8 cellular contexts compared by ENCODE assay signal in genomic region chr4:39365360-39365759, GRCh38. TPM values are rescaled to one million over a fixed set of nuclear protein-coding genes. Genes with fewer than 3 reads are reported as not detected.
DNase-seq lines count a peak whose midpoint lies in the region; ATAC-seq and TF ChIP-seq lines count a peak whose summit lies in the region.

No MANE protein-coding gene starts in this region.

- H3K27me3 ChIP-seq in suprapubic skin, result no peaks in the 10 kb centered on the region

- H3K27ac Mint-ChIP-seq in T-helper 2 cell treated with Interferon-gamma antibody and Interleukin-4, amounts not matched to agents 5 μg/mL and 100 μg/mL, for 36 hours, result peak overlapping the region; percentile 88
- peak overlapping the region; percentile 88 for H3K27ac Mint-ChIP-seq in activated CD4-positive, alpha-beta memory T cell treated with anti-CD3 and anti-CD28 coated beads, Interleukin-2, amount 10 ng/mL, durations not matched to agents 7 days and 5 days

- peaks cover 13% of the 10 kb centered on the region for H3K36me3 Mint-ChIP-seq in T-helper 2 cell treated with Interferon-gamma antibody and Interleukin-4, amounts not matched to agents 5 μg/mL and 100 μg/mL, for 36 hours (ENCODE audit: low read depth)
- H3K36me3 Mint-ChIP-seq in activated CD4-positive, alpha-beta memory T cell treated with anti-CD3 and anti-CD28 coated beads, Interleukin-2, amount 10 ng/mL, durations not matched to agents 7 days and 5 days (ENCODE audit: low read depth), result peaks cover 27% of the 10 kb centered on the region

- DNase-seq in T-helper 2 cell treated with Interferon-gamma antibody and Interleukin-4, amounts not matched to agents 5 μg/mL and 100 μg/mL, for 36 hours (ENCODE audit: low spot score), result no peak
- DNase-seq in T-helper 2 cell, result no peak
- no peak for DNase-seq in activated CD4-positive, alpha-beta memory T cell treated with anti-CD3 and anti-CD28 coated beads, Interleukin-2, amount 10 ng/mL, durations not matched to agents 7 days and 5 days
- DNase-seq in suprapubic skin (ENCODE audit: low spot score in 2 of 2), result no peak
- DNase-seq in DMS79 treated with DMSO at 0.1 percent for 48 hours (lab: John Stamatoyannopoulos, UW), result no peak
- DNase-seq in posterior cingulate gyrus, result no peak

- no peak for TF ChIP-seq CTCF in suprapubic skin (IDR thresholded peaks at IDR 0.05)

- POLR2A ChIA-PET in activated CD4-positive, alpha-beta memory T cell treated with anti-CD3 and anti-CD28 coated beads, Interleukin-2, amount 10 ng/mL, durations not matched to agents 7 days and 5 days (lab: Charles Lee), result interaction anchor here (0.6 to 5.5 kb wide), 13 partner anchors 11 to 613 kb away, joined by 3 to 155 read pairs (median 3); partner anchors contain the start of genes LIAS, RPL9, SMIM14 and UBE2K

- H3K4me3 ChIP-seq in iPS-18c (ENCODE audit: insufficient read depth, low read depth, low read length) (peak overlapping the region; percentile 89), suprapubic skin (peak overlapping the region; percentile 83)

- CTCF ChIA-PET in activated CD4-positive, alpha-beta memory T cell treated with anti-CD3 and anti-CD28 coated beads, Interleukin-2, amount 10 ng/mL, durations not matched to agents 7 days and 5 days (lab: Charles Lee), result interaction anchor here (0.5 to 3.4 kb wide), 2 partner anchors 11 to 177 kb away, joined by 5 to 27 read pairs; no protein-coding TSS in a partner anchor

- 8% methylated on average over 7 of the region's 7 CpGs for WGBS in suprapubic skin

- H3K27me3 Mint-ChIP-seq in T-helper 2 cell treated with Interferon-gamma antibody and Interleukin-4, amounts not matched to agents 5 μg/mL and 100 μg/mL, for 36 hours (ENCODE audit: low read depth), result no peaks in the 10 kb centered on the region
- no peaks in the 10 kb centered on the region for H3K27me3 Mint-ChIP-seq in activated CD4-positive, alpha-beta memory T cell treated with anti-CD3 and anti-CD28 coated beads, Interleukin-2, amount 10 ng/mL, durations not matched to agents 7 days and 5 days

- no peaks in the 10 kb centered on the region for H3K36me3 ChIP-seq in suprapubic skin

- H3K27ac ChIP-seq in suprapubic skin, result peak overlapping the region; percentile 82

- intact Hi-C loops in posterior cingulate gyrus (cut with DNase I), result loop anchor here (5.0 kb wide), 1 partner anchor 92 kb away; the partner anchor contains the start of genes LIAS and RPL9

- H3K9me3 ChIP-seq in iPS-18c (ENCODE audit: control insufficient read depth, insufficient read depth, low read length) (peaks cover 2% of the 10 kb centered on the region), suprapubic skin (no peaks in the 10 kb centered on the region)

- TF ChIP-seq EP300 in suprapubic skin (IDR thresholded peaks at IDR 0.05), result no peak

- H3K4me1 ChIP-seq in suprapubic skin, result peaks cover 19% of the 10 kb centered on the region

- no peak for ATAC-seq in HG03342 (IDR thresholded peaks at IDR 0.05; ENCODE audit: unreplicated experiment)

- H3K4me1 Mint-ChIP-seq in T-helper 2 cell treated with Interferon-gamma antibody and Interleukin-4, amounts not matched to agents 5 μg/mL and 100 μg/mL, for 36 hours (ENCODE audit: low read depth), result peaks cover 25% of the 10 kb centered on the region
- peaks cover 41% of the 10 kb centered on the region for H3K4me1 Mint-ChIP-seq in activated CD4-positive, alpha-beta memory T cell treated with anti-CD3 and anti-CD28 coated beads, Interleukin-2, amount 10 ng/mL, durations not matched to agents 7 days and 5 days

- peaks cover 8% of the 10 kb centered on the region for H3K9me3 Mint-ChIP-seq in T-helper 2 cell treated with Interferon-gamma antibody and Interleukin-4, amounts not matched to agents 5 μg/mL and 100 μg/mL, for 36 hours
- H3K9me3 Mint-ChIP-seq in activated CD4-positive, alpha-beta memory T cell treated with anti-CD3 and anti-CD28 coated beads, Interleukin-2, amount 10 ng/mL, durations not matched to agents 7 days and 5 days, result peaks cover 10% of the 10 kb centered on the region

- no peak for TF ChIP-seq POLR2A in suprapubic skin (IDR thresholded peaks at IDR 0.05)

- H3K4me3 Mint-ChIP-seq in T-helper 2 cell treated with Interferon-gamma antibody and Interleukin-4, amounts not matched to agents 5 μg/mL and 100 μg/mL, for 36 hours, result peak overlapping the region; percentile 87
- peak overlapping the region; percentile 92 for H3K4me3 Mint-ChIP-seq in activated CD4-positive, alpha-beta memory T cell treated with anti-CD3 and anti-CD28 coated beads, Interleukin-2, amount 10 ng/mL, durations not matched to agents 7 days and 5 days

RNA-seq across cellular contexts. Expression of gene RFC1, which starts 0.8 kb away (rescaled TPM):
- 10 to 100 TPM; 72.2 to 72.6 TPM for total RNA-seq in activated CD4-positive, alpha-beta memory T cell treated with anti-CD3 and anti-CD28 coated beads, Interleukin-2, amount 10 ng/mL, durations not matched to agents 7 days and 5 days
- total RNA-seq in suprapubic skin, result 10 to 100 TPM; 24.9 to 40.1 (median 27.0) TPM

RNA-seq across cellular contexts. Expression of gene KLB, which starts 41.4 kb away (rescaled TPM):
- total RNA-seq in activated CD4-positive, alpha-beta memory T cell treated with anti-CD3 and anti-CD28 coated beads, Interleukin-2, amount 10 ng/mL, durations not matched to agents 7 days and 5 days, result not detected
- total RNA-seq in suprapubic skin, result under 1 TPM; 0.34 to 0.76 (median 0.68) TPM
